In the genomic region with DNA sequence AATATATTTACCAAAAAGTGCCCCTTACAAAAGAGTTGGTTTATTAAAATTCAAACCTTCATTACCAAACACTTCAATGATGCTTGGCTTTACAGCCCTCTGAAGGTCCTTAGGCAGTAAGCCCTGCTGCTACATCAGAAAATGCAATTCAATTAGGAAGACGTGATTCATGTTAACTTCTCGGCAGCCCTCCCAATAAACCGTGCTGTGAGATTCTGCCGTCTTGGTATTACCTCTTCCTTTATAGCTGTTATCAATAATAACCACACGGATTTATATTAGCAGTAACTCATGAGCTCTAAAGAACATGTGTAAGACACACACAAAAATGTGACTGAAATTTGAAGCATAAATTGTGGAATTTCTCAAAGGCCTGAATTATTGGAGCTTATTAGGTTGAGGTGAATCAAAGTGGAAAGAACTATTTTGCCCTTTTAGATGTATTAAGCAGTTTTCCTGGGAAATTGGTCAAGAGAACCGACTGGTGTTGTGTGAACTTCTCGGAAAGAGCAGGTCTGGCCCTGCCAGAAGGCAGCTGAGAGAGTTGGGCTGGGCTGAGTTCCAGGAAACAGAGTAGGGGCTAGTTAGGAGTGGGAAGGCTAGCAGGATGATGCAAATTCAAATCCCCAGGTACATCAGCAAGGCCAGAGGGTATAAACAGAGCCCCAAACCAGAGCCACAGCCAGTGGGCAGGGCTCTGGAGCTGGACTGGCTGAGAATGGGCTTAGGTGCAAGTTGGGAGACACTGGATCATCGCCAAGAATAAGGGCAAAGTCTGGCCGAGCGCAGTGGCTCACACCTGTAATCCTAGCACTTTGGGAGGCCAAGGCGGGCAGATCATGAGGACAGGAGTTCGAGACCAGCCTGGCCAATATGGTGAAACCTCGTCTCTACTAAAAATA, we compare ENCODE assay signal across 10 cellular contexts. TPM values are rescaled to one million over a fixed set of nuclear protein-coding genes. Genes with fewer than 3 reads are reported as not detected.
A peak's percentile ranks its signal among the peaks of the same experiment; 100 is the strongest.
DNase-seq lines count a peak whose midpoint lies in the region; ATAC-seq and TF ChIP-seq lines count a peak whose summit lies in the region.
"Had no signal": no experiment of that assay in that cellular context is flagged by ENCODE, and none has a peak within 500 bp of the region (broad histone marks: within the 10 kb centered on the region; RNA-seq: fewer than 3 reads in every experiment).

No MANE protein-coding gene starts in this region.

- H3K9me3 ChIP-seq in right cardiac atrium (ENCODE audit: control insufficient read depth, low read length) (no peaks in the 10 kb centered on the region), stomach (no peaks in the 10 kb centered on the region)

- H3K36me3 Mint-ChIP-seq in activated naive CD8-positive, alpha-beta T cell treated with anti-CD3 and anti-CD28 coated beads, Interleukin-2, amount 50 U/mL, for 24 hours (ENCODE audit: low read depth), result peaks cover 3% of the 10 kb centered on the region

- H3K9me3 Mint-ChIP-seq in activated naive CD8-positive, alpha-beta T cell treated with anti-CD3 and anti-CD28 coated beads, Interleukin-2, amount 50 U/mL, for 24 hours, result no peaks in the 10 kb centered on the region

- peak overlapping the region; percentile 41 for H3K27ac Mint-ChIP-seq in activated naive CD8-positive, alpha-beta T cell treated with anti-CD3 and anti-CD28 coated beads, Interleukin-2, amount 50 U/mL, for 24 hours

- H3K4me1 ChIP-seq in right cardiac atrium (ENCODE audit: control insufficient read depth, insufficient read depth, low read length) (no peaks in the 10 kb centered on the region), stomach (peaks cover 4 to 13% (median 7%) of the 10 kb centered on the region in 4 donors)

- TF ChIP-seq CTCF in stomach (IDR thresholded peaks at IDR 0.05), result no peak

- no peak for TF ChIP-seq EP300 in stomach (IDR thresholded peaks at IDR 0.05)

- H3K4me3 ChIP-seq in right cardiac atrium (ENCODE audit: low read length), result no peak overlapping the region
- H3K4me3 ChIP-seq in stomach, result no peak overlapping the region

- WGBS in right cardiac atrium, result 60% methylated on average over 13 of the region's 13 CpGs
- 36 to 50% (median 46%) methylated on average over 13 of the region's 13 CpGs for WGBS in stomach, 5 donors

- intact Hi-C loops in right cardiac atrium (cut with DNase I), result no loop called here
- intact Hi-C loops in stomach (cut with DNase I; ENCODE audit: low total_unique reads), result no loop called here

- DNase-seq in DMS53 (lab: John Stamatoyannopoulos, UW) (peak; percentile 18), DMS53 treated with DMSO at 0.1 percent for 48 hours (lab: John Stamatoyannopoulos, UW; ENCODE audit: unreplicated experiment) (no peak), right cardiac atrium (peak; percentile 83 to 89 (median 85)), stomach (peak; percentile 66), activated gamma-delta T cell treated with Interleukin-2 at 50 U/mL for 16 hours (no peak), H4 (ENCODE audit: low spot score) (no peak)
- DNase-seq in activated naive CD8-positive, alpha-beta T cell treated with anti-CD3 and anti-CD28 coated beads, Interleukin-2, amount 50 U/mL, for 24 hours, result no peak
- DNase-seq: NCI-H510A treated with DMSO at 0.1 percent for 48 hours had no signal

- H3K4me3 Mint-ChIP-seq in activated naive CD8-positive, alpha-beta T cell treated with anti-CD3 and anti-CD28 coated beads, Interleukin-2, amount 50 U/mL, for 24 hours, result no peak overlapping the region

- H3K27me3 ChIP-seq in right cardiac atrium (ENCODE audit: control insufficient read depth, insufficient read depth), result no peaks in the 10 kb centered on the region
- no peaks in the 10 kb centered on the region for H3K27me3 ChIP-seq in stomach

- no peaks in the 10 kb centered on the region for H3K27me3 Mint-ChIP-seq in activated naive CD8-positive, alpha-beta T cell treated with anti-CD3 and anti-CD28 coated beads, Interleukin-2, amount 50 U/mL, for 24 hours

- no peak for ATAC-seq in activated naive CD8-positive, alpha-beta T cell treated with anti-CD3 and anti-CD28 coated beads, Interleukin-2, amount 50 U/mL, for 24 hours
- peak; percentile 86 to 94 for ATAC-seq in right cardiac atrium
- ATAC-seq in HG03175 (IDR thresholded peaks at IDR 0.05; ENCODE audit: unreplicated experiment), result no peak

- no peak for TF ChIP-seq POLR2A in stomach (IDR thresholded peaks at IDR 0.05)

- H3K4me1 Mint-ChIP-seq in activated naive CD8-positive, alpha-beta T cell treated with anti-CD3 and anti-CD28 coated beads, Interleukin-2, amount 50 U/mL, for 24 hours, result peaks cover 44% of the 10 kb centered on the region

- H3K36me3 ChIP-seq in stomach, result no peaks in the 10 kb centered on the region

- no peak overlapping the region for H3K27ac ChIP-seq in right cardiac atrium (ENCODE audit: low read length)
- H3K27ac ChIP-seq in stomach, result peak overlapping the region in 2 of 5 donors; percentile 23 to 35
- H3K27ac ChIP-seq: 22Rv1 had no signal

RNA-seq across cellular contexts. Expression of gene FGD2, which starts 33.1 kb away (rescaled TPM):
- total RNA-seq in right cardiac atrium, result 10 to 100 TPM in 2 of 4 donors, 1 to 10 TPM in 2; 6.4 to 14.0 (median 10.7) TPM
- polyA plus RNA-seq in right cardiac atrium, result 5.1 TPM
- 10 to 100 TPM in 2 of 5 donors, 1 to 10 TPM in 3; 2.6 to 34.5 (median 7.3) TPM for total RNA-seq in stomach
- 1 to 10 TPM; 2.7 to 3.5 (median 3.1) TPM for polyA plus RNA-seq in stomach
- not detected in 2 replicates for total RNA-seq in H4 (2014; rRNA removed; shearing (Covaris generic))

RNA-seq across cellular contexts. Expression of gene MTCH1, which starts 52.6 kb away (rescaled TPM):
- total RNA-seq in right cardiac atrium (100 to 1,000 TPM; 217 to 249 (median 227) TPM), stomach (100 to 1,000 TPM; 123 to 202 (median 189) TPM)
- polyA plus RNA-seq in right cardiac atrium (198 TPM), stomach (100 to 1,000 TPM; 110 to 172 (median 122) TPM)
- 165 and 174 TPM in 2 replicates for total RNA-seq in H4 (2014; rRNA removed; shearing (Covaris generic))

Comparison
In these comparisons a context has a peak if more than half of its experiments do, and no peak if none do; other contexts are left out.
1. DNase-seq: peak in DMS53 (single experiment), right cardiac atrium (3 of 3) and stomach (single experiment); none in DMS53 treated with DMSO at 0.1 percent for 48 hours (single experiment), activated naive CD8-positive, alpha-beta T cell treated with anti-CD3 and anti-CD28 coated beads, Interleukin-2, amount 50 U/mL, for 24 hours (single experiment), activated gamma-delta T cell treated with Interleukin-2 at 50 U/mL for 16 hours (single experiment) and H4 (single experiment).
2. ATAC-seq: peak in right cardiac atrium (2 of 2); none in activated naive CD8-positive, alpha-beta T cell treated with anti-CD3 and anti-CD28 coated beads, Interleukin-2, amount 50 U/mL, for 24 hours (single experiment) and HG03175 (single experiment).